Comparison of ENCODE assay signal across 8 cellular contexts in genomic region chr2:177164584-177165052, GRCh38. TPM values are rescaled to one million over a fixed set of nuclear protein-coding genes. Genes with fewer than 3 reads are reported as not detected.
DNase-seq lines count a peak whose midpoint lies in the region; ATAC-seq and TF ChIP-seq lines count a peak whose summit lies in the region.

No MANE protein-coding gene starts in this region.

- H3K27ac ChIP-seq in RWPE1 (no peak overlapping the region), neutrophil (peak overlapping the region; percentile 79), subcutaneous abdominal adipose tissue (ENCODE audit: low read depth, low read length) (peak overlapping the region; percentile 97)

- peak; percentile 89 for DNase-seq in DMS153 treated with DMSO at 0.1 percent for 48 hours (lab: John Stamatoyannopoulos, UW; ENCODE audit: unreplicated experiment)
- DNase-seq in MG63: peak; percentile 60
- DNase-seq in RWPE1 (ENCODE audit: low spot score): peak; percentile 68
- peak; percentile 64 for DNase-seq in activated effector memory CD4-positive, alpha-beta T cell treated with Interleukin-2 at 50 U/mL for 16 hours
- peak; percentile 77 for DNase-seq in foreskin melanocyte

- peak; percentile 100 for TF ChIP-seq CTCF in RWPE1 (conservative IDR thresholded peaks at IDR 0.05; ENCODE audit: low read depth)
- TF ChIP-seq CTCF in neutrophil (IDR thresholded peaks at IDR 0.05): peak; percentile 96

- H3K9me3 ChIP-seq in MG63 (no peaks in the 10 kb centered on the region), neutrophil (no peaks in the 10 kb centered on the region), subcutaneous abdominal adipose tissue (ENCODE audit: control insufficient read depth in 5 of 5, low read length in 5 of 5) (no peaks in the 10 kb centered on the region)

- H3K36me3 ChIP-seq in MG63: no peaks in the 10 kb centered on the region
- no peaks in the 10 kb centered on the region for H3K36me3 ChIP-seq in neutrophil
- H3K36me3 ChIP-seq in subcutaneous abdominal adipose tissue (ENCODE audit: control insufficient read depth in 5 of 5, insufficient read depth in 5 of 5, low read length in 5 of 5): no peaks in the 10 kb centered on the region

- H3K4me1 ChIP-seq in neutrophil (ENCODE audit: control insufficient read depth in 1 of 2, insufficient read depth in 1 of 2, low read depth in 1 of 2, low read length in 1 of 2) (peaks cover 22% of the 10 kb centered on the region in 2 experiments), subcutaneous abdominal adipose tissue (ENCODE audit: control insufficient read depth in 5 of 5, insufficient read depth in 5 of 5, low read length in 5 of 5) (peaks cover 0 to 27% (median 24%) of the 10 kb centered on the region in 5 donors)

- peak; percentile 53 for ATAC-seq in GM21737 (IDR thresholded peaks at IDR 0.05; ENCODE audit: unreplicated experiment)

- H3K27me3 ChIP-seq in MG63 (no peaks in the 10 kb centered on the region), neutrophil (peaks cover 11% of the 10 kb centered on the region), subcutaneous abdominal adipose tissue (ENCODE audit: control insufficient read depth in 5 of 5, insufficient read depth in 4 of 5, low read length in 5 of 5) (no peaks in the 10 kb centered on the region)

- POLR2A ChIA-PET in RWPE1 (lab: Yijun Ruan, JAX; ENCODE audit: low non-redundant PET): interaction anchor here (1.3 kb wide), 2 partner anchors 98 to 100 kb away, joined by 5 to 7 read pairs; partner anchors contain the start of gene NFE2L2

- H3K4me3 ChIP-seq in MG63: peak overlapping the region; percentile 38
- H3K4me3 ChIP-seq in neutrophil (ENCODE audit: low read depth in 1 of 2, low read length in 1 of 2): peak overlapping the region; percentile 33 to 49
- peak overlapping the region; percentile 59 to 80 (median 71) for H3K4me3 ChIP-seq in subcutaneous abdominal adipose tissue (ENCODE audit: low read depth in 1 of 5, low read length in 5 of 5)

- peak overlapping the region; percentile 49 to 88 (median 80) for H3K9ac ChIP-seq in subcutaneous abdominal adipose tissue (ENCODE audit: low read length in 5 of 5)

- CTCF ChIA-PET in RWPE1 (lab: Yijun Ruan, JAX): interaction anchor here (0.6 to 2.2 kb wide), 44 partner anchors 12 to 1350 kb away, joined by 3 to 37 read pairs (median 4); partner anchors contain the start of genes AGPS and NFE2L2

RNA-seq across cellular contexts. Expression of gene HNRNPA3, which starts 48.0 kb away (rescaled TPM):
- 21.1 and 36.5 TPM in 2 replicates for total RNA-seq in MG63 (2014; rRNA removed; shearing (Covaris generic); ENCODE audit: low replicate concordance)
